16 cellular contexts compared by ENCODE assay signal in the genomic region with DNA sequence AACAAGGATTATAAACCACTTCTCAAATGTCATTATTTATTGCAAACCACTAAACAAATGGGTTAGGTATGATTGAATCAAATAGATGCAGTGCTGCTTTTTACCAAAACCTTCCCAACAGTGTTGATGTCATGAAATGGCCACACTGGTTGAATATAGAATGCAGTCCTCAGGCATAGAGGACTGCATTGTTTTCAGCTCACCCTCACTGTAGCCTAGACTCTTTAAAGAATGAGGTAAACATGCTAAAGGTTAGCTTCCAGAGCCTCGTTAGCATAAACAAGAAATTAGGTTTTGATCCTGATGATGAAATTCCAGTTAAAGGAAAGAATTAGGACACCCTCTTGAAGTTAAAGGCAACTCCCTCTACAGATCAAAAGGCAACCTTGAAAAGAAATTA.
DNase-seq lines count a peak whose midpoint lies in the region; ATAC-seq and TF ChIP-seq lines count a peak whose summit lies in the region.
"Had no signal": no experiment of that assay in that cellular context is flagged by ENCODE, and none has a peak within 500 bp of the region (broad histone marks: within the 10 kb centered on the region; RNA-seq: fewer than 3 reads in every experiment).

No MANE protein-coding gene starts in this region.

- no peak for ATAC-seq in right cardiac atrium
- no peak for ATAC-seq in upper lobe of left lung (ENCODE audit: low FRiP score in 2 of 2)
- no peak for ATAC-seq in GM21619 (IDR thresholded peaks at IDR 0.05; ENCODE audit: unreplicated experiment)
- no peak for ATAC-seq in GM21423 (IDR thresholded peaks at IDR 0.05; ENCODE audit: unreplicated experiment)
- ATAC-seq: HCT116 had no signal

- H3K36me3 ChIP-seq in left ventricle myocardium inferior (no peaks in the 10 kb centered on the region), upper lobe of left lung (no peaks in the 10 kb centered on the region)
- H3K36me3 ChIP-seq: BLaER1 had no signal

- H3K27me3 ChIP-seq in left ventricle myocardium inferior (ENCODE audit: low read depth) (no peaks in the 10 kb centered on the region), right cardiac atrium (ENCODE audit: control insufficient read depth, insufficient read depth) (no peaks in the 10 kb centered on the region), upper lobe of left lung (no peaks in the 10 kb centered on the region)
- H3K27me3 ChIP-seq: BLaER1 had no signal

- H3K4me3 Mint-ChIP-seq in nephron (no peak overlapping the region), Calu3 (ENCODE audit: low read depth, unreplicated experiment) (no peak overlapping the region)
- H3K4me3 Mint-ChIP-seq: CD4-positive, alpha-beta T cell; IgD-negative memory B cell had no signal

- DNase-seq in left ventricle myocardium inferior (no peak), right cardiac atrium (no peak), M059J (ENCODE audit: low read depth) (peak; percentile 5), upper lobe of left lung (no peak), Calu3 (no peak)
- DNase-seq: 8988T; AML-193; CD4-positive, alpha-beta T cell; DMS153; DMS79 treated with DMSO at 0.1 percent for 48 hours had no signal

- no peaks in the 10 kb centered on the region for H3K27me3 Mint-ChIP-seq in nephron (ENCODE audit: low read depth)
- no peaks in the 10 kb centered on the region for H3K27me3 Mint-ChIP-seq in Calu3 (ENCODE audit: unreplicated experiment)

- H3K27ac Mint-ChIP-seq in nephron (peak overlapping the region; percentile 67 to 97 (median 96)), Calu3 (ENCODE audit: unreplicated experiment) (no peak overlapping the region)
- H3K27ac Mint-ChIP-seq: CD4-positive, alpha-beta T cell; IgD-negative memory B cell had no signal

- H3K9me3 Mint-ChIP-seq in nephron (no peaks in the 10 kb centered on the region), Calu3 (ENCODE audit: low read depth, unreplicated experiment) (no peaks in the 10 kb centered on the region)
- H3K9me3 Mint-ChIP-seq: CD4-positive, alpha-beta T cell; IgD-negative memory B cell had no signal

- TF ChIP-seq POLR2A in upper lobe of left lung (IDR thresholded peaks at IDR 0.05): no peak

- intact Hi-C loops in left ventricle myocardium inferior (cut with micrococcal nuclease) (no loop called here), right cardiac atrium (cut with DNase I) (no loop called here), Calu3 (cut with micrococcal nuclease; ENCODE audit: unreplicated experiment) (no loop called here)

- H3K36me3 Mint-ChIP-seq in nephron (ENCODE audit: low read depth) (no peaks in the 10 kb centered on the region), Calu3 (ENCODE audit: insufficient read depth, unreplicated experiment) (no peaks in the 10 kb centered on the region)
- H3K36me3 Mint-ChIP-seq: IgD-negative memory B cell had no signal

- 86% methylated on average over 1 of the region's 1 CpG for WGBS in right cardiac atrium
- 52 to 67% methylated on average over 1 of the region's 1 CpG for WGBS in upper lobe of left lung, 2 donors

- no peak for TF ChIP-seq EP300 in upper lobe of left lung (IDR thresholded peaks at IDR 0.05)

- H3K4me3 ChIP-seq in left ventricle myocardium inferior (no peak overlapping the region), right cardiac atrium (ENCODE audit: low read length) (no peak overlapping the region), upper lobe of left lung (no peak overlapping the region)
- H3K4me3 ChIP-seq: BLaER1 had no signal

- H3K27ac ChIP-seq in left ventricle myocardium inferior (replicated peaks): peak overlapping the region; percentile 84
- no peak overlapping the region for H3K27ac ChIP-seq in right cardiac atrium (ENCODE audit: low read length)
- peak overlapping the region in 3 of 4 donors; percentile 35 to 68 (median 50) for H3K27ac ChIP-seq in upper lobe of left lung
- H3K27ac ChIP-seq: BLaER1 had no signal

- no TSS peak for BruUV-seq in Calu3 (replicated peaks; lab: Mats Ljungman, UMichigan)

- peaks cover 33% of the 10 kb centered on the region for H3K4me1 Mint-ChIP-seq in nephron
- peaks cover 9% of the 10 kb centered on the region for H3K4me1 Mint-ChIP-seq in Calu3 (ENCODE audit: low read depth, unreplicated experiment)
- H3K4me1 Mint-ChIP-seq: IgD-negative memory B cell had no signal

- H3K9me3 ChIP-seq in left ventricle myocardium inferior (replicated peaks) (no peaks in the 10 kb centered on the region), right cardiac atrium (ENCODE audit: control insufficient read depth, low read length) (no peaks in the 10 kb centered on the region), upper lobe of left lung (no peaks in the 10 kb centered on the region)
- H3K9me3 ChIP-seq: BLaER1 had no signal

- no peak for TF ChIP-seq CTCF in left ventricle myocardium inferior (IDR thresholded peaks at IDR 0.05; ENCODE audit: borderline replicate concordance)
- no peak for TF ChIP-seq CTCF in nephron (IDR thresholded peaks at IDR 0.05; ENCODE audit: unreplicated experiment in 3 of 3)
- TF ChIP-seq CTCF in upper lobe of left lung (IDR thresholded peaks at IDR 0.05): no peak
- no peak for TF ChIP-seq CTCF in Calu3 (IDR thresholded peaks at IDR 0.05; ENCODE audit: unreplicated experiment)

- CTCF ChIA-PET in Calu3 (lab: Charles Lee): interaction anchor here (1.3 kb wide), 1 partner anchor 52 kb away, joined by 3 read pairs; no protein-coding TSS in a partner anchor

- peaks cover 44% of the 10 kb centered on the region for H3K4me1 ChIP-seq in left ventricle myocardium inferior
- H3K4me1 ChIP-seq in right cardiac atrium (ENCODE audit: control insufficient read depth, insufficient read depth, low read length): peaks cover 3% of the 10 kb centered on the region
- H3K4me1 ChIP-seq in upper lobe of left lung: peaks cover 29 to 46% (median 30%) of the 10 kb centered on the region in 4 donors
